Comparison of ENCODE assay signal across 22 cellular contexts in genomic region chr16:53058441-53058840, GRCh38. TPM values are rescaled to one million over a fixed set of nuclear protein-coding genes. Genes with fewer than 3 reads are reported as not detected.
DNase-seq lines count a peak whose midpoint lies in the region; ATAC-seq and TF ChIP-seq lines count a peak whose summit lies in the region.
"Had no signal": no experiment of that assay in that cellular context is flagged by ENCODE, and none has a peak within 500 bp of the region (broad histone marks: within the 10 kb centered on the region; RNA-seq: fewer than 3 reads in every experiment).

No MANE protein-coding gene starts in this region.

- H3K27me3 Mint-ChIP-seq in osteocyte (ENCODE audit: unreplicated experiment): no peaks in the 10 kb centered on the region
- H3K27me3 Mint-ChIP-seq: activated CD4-positive, alpha-beta memory T cell treated with anti-CD3 and anti-CD28 coated beads, Interleukin-2, amount 10 ng/mL, durations not matched to agents 7 days and 5 days; central memory CD8-positive, alpha-beta T cell had no signal

- H3K36me3 ChIP-seq in DND-41 (ENCODE audit: insufficient read depth, low read length): 0 out of 2 replicates have a peak, but pooled peaks cover 2% of the 10 kb centered on the region
- H3K36me3 ChIP-seq in OCI-LY3 (replicated peaks; ENCODE audit: low read depth, low read length): peaks cover 9% of the 10 kb centered on the region
- H3K36me3 ChIP-seq: gastroesophageal sphincter, neural progenitor cell had no signal

- H3K4me1 ChIP-seq in DND-41 (ENCODE audit: insufficient read depth, low read length) (peaks cover 50% of the 10 kb centered on the region), OCI-LY3 (ENCODE audit: low read length) (peaks cover 79% of the 10 kb centered on the region)

- no peak for ATAC-seq in DND-41 (ENCODE audit: insufficient read depth, low read depth)
- ATAC-seq in HG03135 (IDR thresholded peaks at IDR 0.05; ENCODE audit: unreplicated experiment): no peak
- ATAC-seq in GM21723 (IDR thresholded peaks at IDR 0.05; ENCODE audit: unreplicated experiment): no peak
- ATAC-seq: gastroesophageal sphincter had no signal

- H3K79me2 ChIP-seq in DND-41 (ENCODE audit: insufficient read depth, low read length) (peaks cover 84% of the 10 kb centered on the region), OCI-LY3 (ENCODE audit: low read length) (peaks cover 68% of the 10 kb centered on the region)

- H4K20me1 ChIP-seq in DND-41 (ENCODE audit: insufficient read depth, low read length) (no peaks in the 10 kb centered on the region; the same call in 1 of the 2 replicates), OCI-LY3 (ENCODE audit: insufficient read depth, low read length) (no peaks in the 10 kb centered on the region)

- peaks cover 52% of the 10 kb centered on the region for H3K4me1 Mint-ChIP-seq in osteocyte (ENCODE audit: unreplicated experiment)

- H2AFZ ChIP-seq in DND-41 (ENCODE audit: low read depth, low read length) (no peak overlapping the region), OCI-LY3 (ENCODE audit: low read depth, low read length) (no peak overlapping the region)
- H2AFZ ChIP-seq: neural progenitor cell had no signal

- no peaks in the 10 kb centered on the region for H3K9me3 Mint-ChIP-seq in osteocyte (ENCODE audit: unreplicated experiment)
- H3K9me3 Mint-ChIP-seq: activated CD4-positive, alpha-beta memory T cell treated with anti-CD3 and anti-CD28 coated beads, Interleukin-2, amount 10 ng/mL, durations not matched to agents 7 days and 5 days; activated T-helper 1 cell treated with anti-CD3 and anti-CD28 coated beads, Interleukin-12 subunit alpha, Interleukin-12 subunit beta, Interleukin-2, Interleukin-4 antibody, amounts not matched to agents 30 ng/mL and 10 ng/mL and 1 ng/mL, durations not matched to agents 14 hours and 24 hours and 36 hours; central memory CD8-positive, alpha-beta T cell; neural progenitor cell had no signal

- DNase-seq in DND-41: no peak
- no peak for DNase-seq in epithelial cell of prostate (ENCODE audit: low read depth, low spot score)
- no peak for DNase-seq in osteocyte (ENCODE audit: extremely low spot score, unreplicated experiment)
- DNase-seq in coronary artery (ENCODE audit: low spot score): no peak
- no peak for DNase-seq in activated naive CD4-positive, alpha-beta T cell treated with Interleukin-2 at 50 U/mL for 16 hours
- DNase-seq: activated CD4-positive, alpha-beta memory T cell treated with anti-CD3 and anti-CD28 coated beads, Interleukin-2, amount 10 ng/mL, durations not matched to agents 7 days and 5 days; amniotic stem cell; H7; mammary epithelial cell; MG63; NCI-H1930; NCI-H510A treated with DMSO at 0.1 percent for 48 hours; retina; substantia nigra; SW 1271 had no signal

- TF ChIP-seq CTCF in DND-41 (IDR thresholded peaks at IDR 0.05; ENCODE audit: borderline replicate concordance, extremely low read depth, low read length, poor library complexity, severe bottlenecking) (no peak), OCI-LY3 (IDR thresholded peaks at IDR 0.05; ENCODE audit: low read depth, low read length) (no peak), osteocyte (IDR thresholded peaks at IDR 0.05) (no peak), coronary artery (IDR thresholded peaks at IDR 0.05) (no peak)

- peak overlapping the region; percentile 9 for H3K27ac Mint-ChIP-seq in osteocyte (ENCODE audit: unreplicated experiment)
- H3K27ac Mint-ChIP-seq: activated CD4-positive, alpha-beta memory T cell treated with anti-CD3 and anti-CD28 coated beads, Interleukin-2, amount 10 ng/mL, durations not matched to agents 7 days and 5 days; neural progenitor cell had no signal

- H3K9me3 ChIP-seq in DND-41 (ENCODE audit: insufficient read depth, low read length, severe bottlenecking) (no peaks in the 10 kb centered on the region), OCI-LY3 (ENCODE audit: insufficient read depth, low read length) (no peaks in the 10 kb centered on the region)
- H3K9me3 ChIP-seq: gastroesophageal sphincter, MG63 had no signal

- H3K4me3 ChIP-seq in DND-41 (ENCODE audit: low read depth in 1 of 2, low read length in 2 of 2): no peak overlapping the region
- H3K4me3 ChIP-seq in OCI-LY3 (ENCODE audit: low read length): peak overlapping the region; percentile 37
- no peak overlapping the region for H3K4me3 ChIP-seq in coronary artery
- H3K4me3 ChIP-seq: gastroesophageal sphincter, MG63, neural progenitor cell had no signal

- no peaks in the 10 kb centered on the region for H3K36me3 Mint-ChIP-seq in osteocyte (ENCODE audit: unreplicated experiment)
- H3K36me3 Mint-ChIP-seq: neural progenitor cell had no signal

- H3K27ac ChIP-seq in DND-41 (ENCODE audit: low read length) (no peak overlapping the region), OCI-LY3 (ENCODE audit: low read length) (peak overlapping the region; percentile 99), epithelial cell of prostate (peak overlapping the region; percentile 13), coronary artery (no peak overlapping the region)
- H3K27ac ChIP-seq: gastroesophageal sphincter, neural progenitor cell had no signal

- H3K4me3 Mint-ChIP-seq in osteocyte (ENCODE audit: unreplicated experiment): no peak overlapping the region
- H3K4me3 Mint-ChIP-seq: activated CD4-positive, alpha-beta memory T cell treated with anti-CD3 and anti-CD28 coated beads, Interleukin-2, amount 10 ng/mL, durations not matched to agents 7 days and 5 days; activated T-helper 1 cell treated with anti-CD3 and anti-CD28 coated beads, Interleukin-12 subunit alpha, Interleukin-12 subunit beta, Interleukin-2, Interleukin-4 antibody, amounts not matched to agents 30 ng/mL and 10 ng/mL and 1 ng/mL, durations not matched to agents 14 hours and 24 hours and 36 hours; central memory CD8-positive, alpha-beta T cell; neural progenitor cell had no signal

- peak overlapping the region; percentile 31; the same call in 1 of the 2 replicates for H3K4me2 ChIP-seq in DND-41 (ENCODE audit: insufficient read depth, low read length)
- peak overlapping the region; percentile 74 for H3K4me2 ChIP-seq in OCI-LY3 (ENCODE audit: low read length)
- H3K4me2 ChIP-seq: neural progenitor cell had no signal

- H3K9ac ChIP-seq in DND-41 (ENCODE audit: low read depth, low read length): no peak overlapping the region
- H3K9ac ChIP-seq in OCI-LY3 (ENCODE audit: low read length): peak overlapping the region; percentile 64
- H3K9ac ChIP-seq: neural progenitor cell had no signal

- no peaks in the 10 kb centered on the region for H3K27me3 ChIP-seq in DND-41 (ENCODE audit: insufficient read depth, low read length, poor library complexity)
- H3K27me3 ChIP-seq in OCI-LY3 (ENCODE audit: low read depth, low read length): no peaks in the 10 kb centered on the region
- H3K27me3 ChIP-seq: gastroesophageal sphincter, MG63, neural progenitor cell had no signal

RNA-seq across cellular contexts. Expression of gene CHD9, which starts 3.6 kb away (rescaled TPM):
- total RNA-seq in osteocyte: 98.9 and 99.0 TPM in 2 replicates

RNA-seq across cellular contexts. Expression of gene CHD9NB, which starts 5.7 kb away (rescaled TPM):
- total RNA-seq in osteocyte: 3.4 and 4.8 TPM in 2 replicates

Comparison
In these comparisons a context has a peak if more than half of its experiments do, and no peak if none do; other contexts are left out.
1. H3K27ac ChIP-seq: peak in OCI-LY3 (single experiment) and epithelial cell of prostate (single experiment); none in DND-41 (single experiment) and coronary artery (0 of 2).